Comparison of ENCODE assay signal across 8 cellular contexts in genomic region chr6:149082320-149082719, GRCh38.
A peak's percentile ranks its signal among the peaks of the same experiment; 100 is the strongest.
DNase-seq lines count a peak whose midpoint lies in the region; ATAC-seq, FAIRE-seq and TF ChIP-seq lines count a peak whose summit lies in the region.

No MANE protein-coding gene starts in this region.

- peak; percentile 91 for FAIRE-seq in GM12891 (lab: Jason Lieb, UNC)

- H3K36me3 ChIP-seq in WERI-Rb-1: no peaks in the 10 kb centered on the region
- no peaks in the 10 kb centered on the region for H3K36me3 ChIP-seq in breast epithelium

- no peak overlapping the region for H3K4me3 ChIP-seq in WERI-Rb-1 (ENCODE audit: low read depth, low read length)
- no peak overlapping the region for H3K4me3 ChIP-seq in breast epithelium

- peak; percentile 75 for TF ChIP-seq CTCF in WERI-Rb-1 (IDR thresholded peaks at IDR 0.05; ENCODE audit: low read depth, low read length)
- TF ChIP-seq CTCF in breast epithelium (IDR thresholded peaks at IDR 0.05): peak; percentile 79 to 84 (median 81)

- TF ChIP-seq POLR2A in GM12891 (IDR thresholded peaks at IDR 0.05; ENCODE audit: low read depth, low read length): no peak
- no peak for TF ChIP-seq POLR2A in breast epithelium (IDR thresholded peaks at IDR 0.05)

- H3K4me1 ChIP-seq in breast epithelium: no peaks in the 10 kb centered on the region

- H3K27ac ChIP-seq in WERI-Rb-1: no peak overlapping the region
- no peak overlapping the region for H3K27ac ChIP-seq in breast epithelium

- ATAC-seq in HG02973 (IDR thresholded peaks at IDR 0.05; ENCODE audit: unreplicated experiment) (peak; percentile 78), GM19467 (IDR thresholded peaks at IDR 0.05; ENCODE audit: unreplicated experiment) (no peak)

- DNase-seq in GM12891 (ENCODE audit: insufficient read length, low spot score): peak; percentile 25
- peak; percentile 40 for DNase-seq in NCI-H2196 treated with DMSO at 0.1 percent for 48 hours (lab: John Stamatoyannopoulos, UW; ENCODE audit: unreplicated experiment)
- DNase-seq in WERI-Rb-1: peak; percentile 78
- peak; percentile 77 to 85 for DNase-seq in breast epithelium (ENCODE audit: low spot score in 2 of 2)
- DNase-seq in iris pigment epithelial cell (ENCODE audit: low read depth): peak; percentile 79
- DNase-seq in stimulated activated CD4-positive, alpha-beta T cell treated with anti-CD3 and anti-CD28 coated beads, Interleukin-1b, Interleukin-23, amount 100 ng/mL, for 48 hours: peak; percentile 84

- H3K9me3 ChIP-seq in WERI-Rb-1 (ENCODE audit: severe bottlenecking) (no peaks in the 10 kb centered on the region), breast epithelium (no peaks in the 10 kb centered on the region)

- H3K27me3 ChIP-seq in WERI-Rb-1 (ENCODE audit: insufficient read depth, low read depth, severe bottlenecking) (no peaks in the 10 kb centered on the region), breast epithelium (no peaks in the 10 kb centered on the region)

- intact Hi-C loops in breast epithelium (cut with DNase I; ENCODE audit: low total_unique reads): no loop called here

TF ChIP-seq in GM12891, 5 proteins besides CTCF, POLR2A, EP300 and RAD21:
- TF ChIP-seq PAX5 (IDR thresholded peaks at IDR 0.05; ENCODE audit: insufficient read depth, low read length, severe bottlenecking) (no peak), POLR2AphosphoS5 (IDR thresholded peaks at IDR 0.05; ENCODE audit: low read depth, low read length) (no peak), POU2F2 (IDR thresholded peaks at IDR 0.05; ENCODE audit: low read depth, low read length) (peak; percentile 35; the same call in 1 of the 2 replicates), TAF1 (IDR thresholded peaks at IDR 0.05; ENCODE audit: low read depth, low read length) (no peak), SPI1 (IDR thresholded peaks at IDR 0.05; ENCODE audit: low read depth, low read length) (no peak)

Comparison
In these comparisons a context has a peak if more than half of its experiments do, and no peak if none do; other contexts are left out.
1. DNase-seq: peak in every context shown above with its lines; median percentile 84 in stimulated activated CD4-positive, alpha-beta T cell treated with anti-CD3 and anti-CD28 coated beads, Interleukin-1b, Interleukin-23, amount 100 ng/mL, for 48 hours; 81 in breast epithelium; 79 in iris pigment epithelial cell; 78 in WERI-Rb-1; 40 in NCI-H2196 treated with DMSO at 0.1 percent for 48 hours; 25 in GM12891.